In genomic region chr16:84550096-84550495, GRCh38 we compare ENCODE assay signal across 15 cellular contexts. TPM values are rescaled to one million over a fixed set of nuclear protein-coding genes. Genes with fewer than 3 reads are reported as not detected.
DNase-seq lines count a peak whose midpoint lies in the region; ATAC-seq lines count a peak whose summit lies in the region.
"Had no signal": no experiment of that assay in that cellular context is flagged by ENCODE, and none has a peak within 500 bp of the region (broad histone marks: within the 10 kb centered on the region; RNA-seq: fewer than 3 reads in every experiment).

No MANE protein-coding gene starts in this region.

- H3K36me3 Mint-ChIP-seq in activated CD8-positive, alpha-beta memory T cell treated with anti-CD3 and anti-CD28 coated beads, Interleukin-2, amount 10 ng/mL, durations not matched to agents 7 days and 5 days = peaks cover 61% of the 10 kb centered on the region
- peaks cover 51% of the 10 kb centered on the region for H3K36me3 Mint-ChIP-seq in T-helper 2 cell treated with Interferon-gamma antibody and Interleukin-4, amounts not matched to agents 5 μg/mL and 100 μg/mL, for 36 hours (ENCODE audit: low read depth)

- peak overlapping the region; percentile 85 for H3K27ac ChIP-seq in effector memory CD4-positive, alpha-beta T cell (ENCODE audit: insufficient read depth, low read length, poor library complexity, severe bottlenecking)
- H3K27ac ChIP-seq: prostate gland had no signal

- no peaks in the 10 kb centered on the region for H3K9me3 ChIP-seq in effector memory CD4-positive, alpha-beta T cell (ENCODE audit: control insufficient read depth, low read length)
- H3K9me3 ChIP-seq: prostate gland had no signal

- CTCF ChIA-PET in activated CD8-positive, alpha-beta memory T cell treated with anti-CD3 and anti-CD28 coated beads, Interleukin-2, amount 10 ng/mL, durations not matched to agents 7 days and 5 days (lab: Charles Lee) = interaction anchor here (1.0 to 10.9 kb wide), 5 partner anchors 37 to 63 kb away, joined by 3 to 101 read pairs (median 14); no protein-coding TSS in a partner anchor

- peaks cover 57% of the 10 kb centered on the region for H3K4me1 Mint-ChIP-seq in activated CD8-positive, alpha-beta memory T cell treated with anti-CD3 and anti-CD28 coated beads, Interleukin-2, amount 10 ng/mL, durations not matched to agents 7 days and 5 days
- peaks cover 58% of the 10 kb centered on the region for H3K4me1 Mint-ChIP-seq in T-helper 2 cell treated with Interferon-gamma antibody and Interleukin-4, amounts not matched to agents 5 μg/mL and 100 μg/mL, for 36 hours (ENCODE audit: low read depth)

- H3K4me3 Mint-ChIP-seq in activated CD8-positive, alpha-beta memory T cell treated with anti-CD3 and anti-CD28 coated beads, Interleukin-2, amount 10 ng/mL, durations not matched to agents 7 days and 5 days = peak overlapping the region; percentile 85
- peak overlapping the region; percentile 95 for H3K4me3 Mint-ChIP-seq in T-helper 2 cell treated with Interferon-gamma antibody and Interleukin-4, amounts not matched to agents 5 μg/mL and 100 μg/mL, for 36 hours

- no peaks in the 10 kb centered on the region for H3K27me3 ChIP-seq in effector memory CD4-positive, alpha-beta T cell (replicated peaks; ENCODE audit: control insufficient read depth, insufficient read depth, low read length, poor library complexity, severe bottlenecking)

- no peaks in the 10 kb centered on the region for H3K36me3 ChIP-seq in effector memory CD4-positive, alpha-beta T cell (ENCODE audit: control insufficient read depth, insufficient read depth, low read length)
- H3K36me3 ChIP-seq: prostate gland had no signal

- no peak for ATAC-seq in activated CD8-positive, alpha-beta memory T cell treated with anti-CD3 and anti-CD28 coated beads, Interleukin-2, amount 10 ng/mL, durations not matched to agents 7 days and 5 days

- H3K27ac Mint-ChIP-seq in activated CD8-positive, alpha-beta memory T cell treated with anti-CD3 and anti-CD28 coated beads, Interleukin-2, amount 10 ng/mL, durations not matched to agents 7 days and 5 days = peak overlapping the region; percentile 96
- H3K27ac Mint-ChIP-seq in T-helper 2 cell treated with Interferon-gamma antibody and Interleukin-4, amounts not matched to agents 5 μg/mL and 100 μg/mL, for 36 hours = peak overlapping the region; percentile 100

- H3K27me3 Mint-ChIP-seq in activated CD8-positive, alpha-beta memory T cell treated with anti-CD3 and anti-CD28 coated beads, Interleukin-2, amount 10 ng/mL, durations not matched to agents 7 days and 5 days = no peaks in the 10 kb centered on the region
- no peaks in the 10 kb centered on the region for H3K27me3 Mint-ChIP-seq in T-helper 2 cell treated with Interferon-gamma antibody and Interleukin-4, amounts not matched to agents 5 μg/mL and 100 μg/mL, for 36 hours (ENCODE audit: low read depth)

- peaks cover 45% of the 10 kb centered on the region for H3K4me1 ChIP-seq in effector memory CD4-positive, alpha-beta T cell (ENCODE audit: control insufficient read depth, insufficient read depth, low read length, poor library complexity, severe bottlenecking)
- H3K4me1 ChIP-seq: prostate gland had no signal

- DNase-seq in activated CD8-positive, alpha-beta memory T cell treated with anti-CD3 and anti-CD28 coated beads, Interleukin-2, amount 10 ng/mL, durations not matched to agents 7 days and 5 days = peak; percentile 51
- no peak for DNase-seq in activated CD8-positive, alpha-beta memory T cell treated with anti-CD3 and anti-CD28 coated beads, Interleukin-2, amount 50 U/mL, for 4 hours
- DNase-seq in T-helper 2 cell treated with Interferon-gamma antibody and Interleukin-4, amounts not matched to agents 5 μg/mL and 100 μg/mL, for 36 hours (ENCODE audit: low spot score) = no peak
- no peak for DNase-seq in effector memory CD4-positive, alpha-beta T cell
- DNase-seq in renal cortical epithelial cell (ENCODE audit: low read depth) = peak; percentile 13
- DNase-seq in SIG-M5 (lab: John Stamatoyannopoulos, UW) = no peak
- DNase-seq in GM03348 (ENCODE audit: low spot score) = no peak
- no peak for DNase-seq in HuH-7 (ENCODE audit: low spot score)
- DNase-seq: COR-L47, erythroblast, HCEC 1CT, KG1, NCI-H510A, substantia nigra had no signal

- no peak overlapping the region for H3K4me3 ChIP-seq in effector memory CD4-positive, alpha-beta T cell (ENCODE audit: insufficient read depth, low read depth, low read length, poor library complexity, severe bottlenecking)
- H3K4me3 ChIP-seq: prostate gland had no signal

- H3K9me3 Mint-ChIP-seq in activated CD8-positive, alpha-beta memory T cell treated with anti-CD3 and anti-CD28 coated beads, Interleukin-2, amount 10 ng/mL, durations not matched to agents 7 days and 5 days (ENCODE audit: low read depth) = no peaks in the 10 kb centered on the region
- no peaks in the 10 kb centered on the region for H3K9me3 Mint-ChIP-seq in T-helper 2 cell treated with Interferon-gamma antibody and Interleukin-4, amounts not matched to agents 5 μg/mL and 100 μg/mL, for 36 hours

RNA-seq across cellular contexts. Expression of gene MEAK7, which starts 45.6 kb away (rescaled TPM):
- total RNA-seq in activated CD8-positive, alpha-beta memory T cell treated with anti-CD3 and anti-CD28 coated beads, Interleukin-2, amount 10 ng/mL, durations not matched to agents 7 days and 5 days = 10 to 100 TPM; 37.9 to 73.9 TPM
- total RNA-seq in renal cortical epithelial cell = 29.7 and 34.2 TPM in 2 replicates

Comparison
In these comparisons a context has a peak if more than half of its experiments do, and no peak if none do; other contexts are left out.
1. DNase-seq: peak in activated CD8-positive, alpha-beta memory T cell treated with anti-CD3 and anti-CD28 coated beads, Interleukin-2, amount 10 ng/mL, durations not matched to agents 7 days and 5 days (single experiment) and renal cortical epithelial cell (single experiment); none in activated CD8-positive, alpha-beta memory T cell treated with anti-CD3 and anti-CD28 coated beads, Interleukin-2, amount 50 U/mL, for 4 hours (single experiment), T-helper 2 cell treated with Interferon-gamma antibody and Interleukin-4, amounts not matched to agents 5 μg/mL and 100 μg/mL, for 36 hours (single experiment), effector memory CD4-positive, alpha-beta T cell (0 of 3), SIG-M5 (single experiment), GM03348 (single experiment) and HuH-7 (single experiment).